Comparison of ENCODE assay signal across 9 cellular contexts in genomic region chr5:40484495-40484894, GRCh38.
DNase-seq lines count a peak whose midpoint lies in the region; ATAC-seq and TF ChIP-seq lines count a peak whose summit lies in the region.
"Had no signal": no experiment of that assay in that cellular context is flagged by ENCODE, and none has a peak within 500 bp of the region (broad histone marks: within the 10 kb centered on the region; RNA-seq: fewer than 3 reads in every experiment).

No MANE protein-coding gene starts in this region.

- peaks cover 0 to 12% (median 0%) of the 10 kb centered on the region in 4 donors for H3K4me1 ChIP-seq in Peyer's patch

- no peak for TF ChIP-seq POLR2A in Peyer's patch (IDR thresholded peaks at IDR 0.05)

- in situ Hi-C loops in GM13977 (cut with MboI; ENCODE audit: low pct_unique_long_range_greater_than_20kb, low sequenced_read_pairs, unreplicated experiment) = loop anchor here (10.0 kb wide), 1 partner anchor 100 kb away; no protein-coding TSS in a partner anchor

- no peak overlapping the region for H3K4me3 ChIP-seq in Peyer's patch

- no peaks in the 10 kb centered on the region for H3K9me3 ChIP-seq in Peyer's patch

- peak; percentile 36 for ATAC-seq in HG03108 (IDR thresholded peaks at IDR 0.05; ENCODE audit: unreplicated experiment)

- no peaks in the 10 kb centered on the region for H3K36me3 ChIP-seq in Peyer's patch

- H3K27ac ChIP-seq in Peyer's patch = peak overlapping the region in 2 of 4 donors; percentile 37 to 53

- no peak for TF ChIP-seq CTCF in GM13977 (IDR thresholded peaks at IDR 0.05; ENCODE audit: extremely low read depth, insufficient read depth, missing control alignments)
- no peak for TF ChIP-seq CTCF in GM20000 (IDR thresholded peaks at IDR 0.05; ENCODE audit: extremely low read depth, missing control alignments)
- no peak for TF ChIP-seq CTCF in Peyer's patch (IDR thresholded peaks at IDR 0.05)

- intact Hi-C loops in posterior vena cava (cut with DNase I) = no loop called here

- H3K27me3 ChIP-seq in Peyer's patch = no peaks in the 10 kb centered on the region

- DNase-seq in GM13977 (ENCODE audit: low spot score) (peak; percentile 12), GM20000 (ENCODE audit: low spot score) (peak; percentile 12), SKM-1 (lab: John Stamatoyannopoulos, UW; ENCODE audit: unreplicated experiment) (peak; percentile 10), Peyer's patch (no peak), posterior vena cava (ENCODE audit: low spot score) (no peak), ecto neural progenitor cell (ENCODE audit: low spot score) (no peak)
- no peak for DNase-seq in activated CD4-positive, CD25-positive, alpha-beta regulatory T cell treated with anti-CD3 and anti-CD28 coated beads, Interleukin-2, amount 50 U/mL, for 72 hours
- DNase-seq: NCI-H524 treated with DMSO at 0.1 percent for 48 hours had no signal

Comparison
In these comparisons a context has a peak if more than half of its experiments do, and no peak if none do; other contexts are left out.
1. DNase-seq: peak in GM13977 (single experiment), GM20000 (single experiment) and SKM-1 (single experiment); none in activated CD4-positive, CD25-positive, alpha-beta regulatory T cell treated with anti-CD3 and anti-CD28 coated beads, Interleukin-2, amount 50 U/mL, for 72 hours (single experiment), Peyer's patch (0 of 3), posterior vena cava (single experiment) and ecto neural progenitor cell (single experiment).